1 cellular context compared by ENCODE assay signal in the genomic region with DNA sequence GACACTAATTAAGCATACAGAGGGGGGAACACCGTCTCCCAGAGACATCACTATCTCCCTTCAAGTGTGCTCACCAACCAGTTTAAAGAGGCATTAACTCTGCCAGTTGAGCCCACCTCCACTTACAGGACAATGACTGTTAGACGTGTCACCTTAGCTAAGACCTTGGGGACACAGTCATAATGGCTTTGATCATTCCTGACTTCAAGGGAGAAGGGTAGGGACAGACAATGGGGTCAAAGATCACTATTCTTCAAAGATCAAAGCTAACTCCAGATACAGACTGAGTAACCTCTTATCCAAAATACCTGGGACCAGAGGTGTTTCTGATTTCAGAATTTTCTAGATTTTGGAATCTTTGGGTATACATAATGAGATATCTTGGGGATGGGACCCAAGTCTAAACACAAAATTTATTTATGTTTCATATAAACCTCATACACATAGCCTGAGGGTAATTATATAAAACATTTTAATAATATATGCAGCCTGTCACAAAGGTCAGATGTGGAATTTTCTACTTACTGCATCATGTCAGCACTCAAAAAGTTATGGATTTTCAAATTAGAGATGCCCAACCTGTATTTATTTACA.
TF ChIP-seq lines count a peak whose summit lies in the region.

No MANE protein-coding gene starts in this region.

TF ChIP-seq in HepG2, 621 proteins besides CTCF, POLR2A, EP300 and RAD21 (continues in another document):
- TF ChIP-seq CREM (IDR thresholded peaks at IDR 0.05) (peak; percentile 82), CREM (CRISPR knock-in tag; IDR thresholded peaks at IDR 0.05) (no peak), ZNF572 (CRISPR knock-in tag; IDR thresholded peaks at IDR 0.05) (no peak), HMGA1 (CRISPR knock-in tag; conservative IDR thresholded peaks at IDR 0.05) (no peak), GATAD2A (CRISPR knock-in tag; IDR thresholded peaks at IDR 0.05) (peak; percentile 95), ZNF768 (CRISPR knock-in tag; IDR thresholded peaks at IDR 0.05) (no peak), ZNF337 (CRISPR knock-in tag; IDR thresholded peaks at IDR 0.05; ENCODE audit: borderline replicate concordance, low read depth) (no peak), ZBTB8A (CRISPR knock-in tag; IDR thresholded peaks at IDR 0.05; ENCODE audit: borderline replicate concordance, low read depth) (no peak), RORA (CRISPR knock-in tag; IDR thresholded peaks at IDR 0.05) (no peak), RFXANK (CRISPR knock-in tag; IDR thresholded peaks at IDR 0.05) (no peak), ZNF777 (CRISPR knock-in tag; IDR thresholded peaks at IDR 0.05) (no peak), ZKSCAN8 (CRISPR knock-in tag; IDR thresholded peaks at IDR 0.05; ENCODE audit: borderline replicate concordance) (peak; percentile 78), ELF3 (CRISPR knock-in tag; IDR thresholded peaks at IDR 0.05) (peak; percentile 42), NCOA2 (CRISPR knock-in tag; IDR thresholded peaks at IDR 0.05) (peak; percentile 89), FOXJ3 (CRISPR knock-in tag; IDR thresholded peaks at IDR 0.05; ENCODE audit: borderline replicate concordance) (no peak), ZNF225 (CRISPR knock-in tag; IDR thresholded peaks at IDR 0.05) (no peak), NR2F6 (IDR thresholded peaks at IDR 0.05) (peak; percentile 94), NR2F6 (CRISPR knock-in tag; IDR thresholded peaks at IDR 0.05) (peak; percentile 95), SKI (IDR thresholded peaks at IDR 0.05; ENCODE audit: partially characterized antibody) (peak; percentile 62), EHMT2 (IDR thresholded peaks at IDR 0.05; ENCODE audit: borderline replicate concordance, low read depth, low read length) (peak; percentile 57; the same call in 1 of the 2 replicates), ZNF790 (CRISPR knock-in tag; IDR thresholded peaks at IDR 0.05; ENCODE audit: borderline replicate concordance) (no peak), TBL1XR1 (IDR thresholded peaks at IDR 0.05; ENCODE audit: borderline replicate concordance, low read length, partially characterized antibody) (no peak), EEA1 (CRISPR knock-in tag; IDR thresholded peaks at IDR 0.05; ENCODE audit: borderline replicate concordance) (no peak)
- TF ChIP-seq, protein P1, sequence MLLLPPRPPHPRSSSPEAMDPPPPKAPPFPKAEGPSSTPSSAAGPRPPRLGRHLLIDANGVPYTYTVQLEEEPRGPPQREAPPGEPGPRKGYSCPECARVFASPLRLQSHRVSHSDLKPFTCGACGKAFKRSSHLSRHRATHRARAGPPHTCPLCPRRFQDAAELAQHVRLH (CRISPR knock-in tag; IDR thresholded peaks at IDR 0.05; ENCODE audit: borderline replicate concordance, low read depth), result peak; percentile 55; the same call in 1 of the 2 replicates
- TF ChIP-seq, protein P2, sequence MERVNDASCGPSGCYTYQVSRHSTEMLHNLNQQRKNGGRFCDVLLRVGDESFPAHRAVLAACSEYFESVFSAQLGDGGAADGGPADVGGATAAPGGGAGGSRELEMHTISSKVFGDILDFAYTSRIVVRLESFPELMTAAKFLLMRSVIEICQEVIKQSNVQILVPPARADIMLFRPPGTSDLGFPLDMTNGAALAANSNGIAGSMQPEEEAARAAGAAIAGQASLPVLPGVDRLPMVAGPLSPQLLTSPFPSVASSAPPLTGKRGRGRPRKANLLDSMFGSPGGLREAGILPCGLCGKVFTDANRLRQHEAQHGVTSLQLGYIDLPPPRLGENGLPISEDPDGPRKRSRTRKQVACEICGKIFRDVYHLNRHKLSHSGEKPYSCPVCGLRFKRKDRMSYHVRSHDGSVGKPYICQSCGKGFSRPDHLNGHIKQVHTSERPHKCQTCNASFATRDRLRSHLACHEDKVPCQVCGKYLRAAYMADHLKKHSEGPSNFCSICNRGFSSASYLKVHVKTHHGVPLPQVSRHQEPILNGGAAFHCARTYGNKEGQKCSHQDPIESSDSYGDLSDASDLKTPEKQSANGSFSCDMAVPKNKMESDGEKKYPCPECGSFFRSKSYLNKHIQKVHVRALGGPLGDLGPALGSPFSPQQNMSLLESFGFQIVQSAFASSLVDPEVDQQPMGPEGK (CRISPR knock-in tag; IDR thresholded peaks at IDR 0.05), result peak; percentile 58
- TF ChIP-seq, protein P3, sequence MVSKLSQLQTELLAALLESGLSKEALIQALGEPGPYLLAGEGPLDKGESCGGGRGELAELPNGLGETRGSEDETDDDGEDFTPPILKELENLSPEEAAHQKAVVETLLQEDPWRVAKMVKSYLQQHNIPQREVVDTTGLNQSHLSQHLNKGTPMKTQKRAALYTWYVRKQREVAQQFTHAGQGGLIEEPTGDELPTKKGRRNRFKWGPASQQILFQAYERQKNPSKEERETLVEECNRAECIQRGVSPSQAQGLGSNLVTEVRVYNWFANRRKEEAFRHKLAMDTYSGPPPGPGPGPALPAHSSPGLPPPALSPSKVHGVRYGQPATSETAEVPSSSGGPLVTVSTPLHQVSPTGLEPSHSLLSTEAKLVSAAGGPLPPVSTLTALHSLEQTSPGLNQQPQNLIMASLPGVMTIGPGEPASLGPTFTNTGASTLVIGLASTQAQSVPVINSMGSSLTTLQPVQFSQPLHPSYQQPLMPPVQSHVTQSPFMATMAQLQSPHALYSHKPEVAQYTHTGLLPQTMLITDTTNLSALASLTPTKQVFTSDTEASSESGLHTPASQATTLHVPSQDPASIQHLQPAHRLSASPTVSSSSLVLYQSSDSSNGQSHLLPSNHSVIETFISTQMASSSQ (IDR thresholded peaks at IDR 0.05; ENCODE audit: low read depth), result no peak
- TF ChIP-seq, protein P3 (CRISPR knock-in tag; IDR thresholded peaks at IDR 0.05; ENCODE audit: borderline replicate concordance), result peak; percentile 61; the same call in 1 of the 2 replicates
- TF ChIP-seq, protein P4, sequence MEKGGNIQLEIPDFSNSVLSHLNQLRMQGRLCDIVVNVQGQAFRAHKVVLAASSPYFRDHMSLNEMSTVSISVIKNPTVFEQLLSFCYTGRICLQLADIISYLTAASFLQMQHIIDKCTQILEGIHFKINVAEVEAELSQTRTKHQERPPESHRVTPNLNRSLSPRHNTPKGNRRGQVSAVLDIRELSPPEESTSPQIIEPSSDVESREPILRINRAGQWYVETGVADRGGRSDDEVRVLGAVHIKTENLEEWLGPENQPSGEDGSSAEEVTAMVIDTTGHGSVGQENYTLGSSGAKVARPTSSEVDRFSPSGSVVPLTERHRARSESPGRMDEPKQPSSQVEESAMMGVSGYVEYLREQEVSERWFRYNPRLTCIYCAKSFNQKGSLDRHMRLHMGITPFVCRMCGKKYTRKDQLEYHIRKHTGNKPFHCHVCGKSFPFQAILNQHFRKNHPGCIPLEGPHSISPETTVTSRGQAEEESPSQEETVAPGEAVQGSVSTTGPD (CRISPR knock-in tag; IDR thresholded peaks at IDR 0.05), result no peak
- TF ChIP-seq, protein P5, sequence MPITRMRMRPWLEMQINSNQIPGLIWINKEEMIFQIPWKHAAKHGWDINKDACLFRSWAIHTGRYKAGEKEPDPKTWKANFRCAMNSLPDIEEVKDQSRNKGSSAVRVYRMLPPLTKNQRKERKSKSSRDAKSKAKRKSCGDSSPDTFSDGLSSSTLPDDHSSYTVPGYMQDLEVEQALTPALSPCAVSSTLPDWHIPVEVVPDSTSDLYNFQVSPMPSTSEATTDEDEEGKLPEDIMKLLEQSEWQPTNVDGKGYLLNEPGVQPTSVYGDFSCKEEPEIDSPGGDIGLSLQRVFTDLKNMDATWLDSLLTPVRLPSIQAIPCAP (CRISPR knock-in tag; IDR thresholded peaks at IDR 0.05; ENCODE audit: low read depth), result no peak
- TF ChIP-seq, protein P6, sequence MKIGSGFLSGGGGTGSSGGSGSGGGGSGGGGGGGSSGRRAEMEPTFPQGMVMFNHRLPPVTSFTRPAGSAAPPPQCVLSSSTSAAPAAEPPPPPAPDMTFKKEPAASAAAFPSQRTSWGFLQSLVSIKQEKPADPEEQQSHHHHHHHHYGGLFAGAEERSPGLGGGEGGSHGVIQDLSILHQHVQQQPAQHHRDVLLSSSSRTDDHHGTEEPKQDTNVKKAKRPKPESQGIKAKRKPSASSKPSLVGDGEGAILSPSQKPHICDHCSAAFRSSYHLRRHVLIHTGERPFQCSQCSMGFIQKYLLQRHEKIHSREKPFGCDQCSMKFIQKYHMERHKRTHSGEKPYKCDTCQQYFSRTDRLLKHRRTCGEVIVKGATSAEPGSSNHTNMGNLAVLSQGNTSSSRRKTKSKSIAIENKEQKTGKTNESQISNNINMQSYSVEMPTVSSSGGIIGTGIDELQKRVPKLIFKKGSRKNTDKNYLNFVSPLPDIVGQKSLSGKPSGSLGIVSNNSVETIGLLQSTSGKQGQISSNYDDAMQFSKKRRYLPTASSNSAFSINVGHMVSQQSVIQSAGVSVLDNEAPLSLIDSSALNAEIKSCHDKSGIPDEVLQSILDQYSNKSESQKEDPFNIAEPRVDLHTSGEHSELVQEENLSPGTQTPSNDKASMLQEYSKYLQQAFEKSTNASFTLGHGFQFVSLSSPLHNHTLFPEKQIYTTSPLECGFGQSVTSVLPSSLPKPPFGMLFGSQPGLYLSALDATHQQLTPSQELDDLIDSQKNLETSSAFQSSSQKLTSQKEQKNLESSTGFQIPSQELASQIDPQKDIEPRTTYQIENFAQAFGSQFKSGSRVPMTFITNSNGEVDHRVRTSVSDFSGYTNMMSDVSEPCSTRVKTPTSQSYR (CRISPR knock-in tag; IDR thresholded peaks at IDR 0.05; ENCODE audit: borderline replicate concordance), result peak; percentile 60; the same call in 1 of the 2 replicates
- TF ChIP-seq, protein P7, sequence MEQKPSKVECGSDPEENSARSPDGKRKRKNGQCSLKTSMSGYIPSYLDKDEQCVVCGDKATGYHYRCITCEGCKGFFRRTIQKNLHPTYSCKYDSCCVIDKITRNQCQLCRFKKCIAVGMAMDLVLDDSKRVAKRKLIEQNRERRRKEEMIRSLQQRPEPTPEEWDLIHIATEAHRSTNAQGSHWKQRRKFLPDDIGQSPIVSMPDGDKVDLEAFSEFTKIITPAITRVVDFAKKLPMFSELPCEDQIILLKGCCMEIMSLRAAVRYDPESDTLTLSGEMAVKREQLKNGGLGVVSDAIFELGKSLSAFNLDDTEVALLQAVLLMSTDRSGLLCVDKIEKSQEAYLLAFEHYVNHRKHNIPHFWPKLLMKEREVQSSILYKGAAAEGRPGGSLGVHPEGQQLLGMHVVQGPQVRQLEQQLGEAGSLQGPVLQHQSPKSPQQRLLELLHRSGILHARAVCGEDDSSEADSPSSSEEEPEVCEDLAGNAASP (CRISPR knock-in tag; IDR thresholded peaks at IDR 0.05; ENCODE audit: borderline replicate concordance), result peak; percentile 35; the same call in 1 of the 2 replicates
- TF ChIP-seq, protein P8, sequence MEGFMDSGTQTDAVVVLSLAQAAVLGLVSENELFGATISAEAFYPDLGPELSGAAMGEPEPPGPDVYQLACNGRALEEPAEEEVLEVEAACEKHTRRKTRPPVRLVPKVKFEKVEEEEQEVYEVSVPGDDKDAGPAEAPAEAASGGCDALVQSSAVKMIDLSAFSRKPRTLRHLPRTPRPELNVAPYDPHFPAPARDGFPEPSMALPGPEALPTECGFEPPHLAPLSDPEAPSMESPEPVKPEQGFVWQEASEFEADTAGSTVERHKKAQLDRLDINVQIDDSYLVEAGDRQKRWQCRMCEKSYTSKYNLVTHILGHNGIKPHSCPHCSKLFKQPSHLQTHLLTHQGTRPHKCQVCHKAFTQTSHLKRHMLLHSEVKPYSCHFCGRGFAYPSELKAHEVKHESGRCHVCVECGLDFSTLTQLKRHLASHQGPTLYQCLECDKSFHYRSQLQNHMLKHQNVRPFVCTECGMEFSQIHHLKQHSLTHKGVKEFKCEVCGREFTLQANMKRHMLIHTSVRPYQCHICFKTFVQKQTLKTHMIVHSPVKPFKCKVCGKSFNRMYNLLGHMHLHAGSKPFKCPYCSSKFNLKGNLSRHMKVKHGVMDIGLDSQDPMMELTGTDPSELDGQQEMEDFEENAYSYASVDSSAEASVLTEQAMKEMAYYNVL (CRISPR knock-in tag; IDR thresholded peaks at IDR 0.05; ENCODE audit: borderline replicate concordance), result 0 out of 2 replicates have a peak, but pooled peaks have one; percentile 41
- TF ChIP-seq, protein P9, sequence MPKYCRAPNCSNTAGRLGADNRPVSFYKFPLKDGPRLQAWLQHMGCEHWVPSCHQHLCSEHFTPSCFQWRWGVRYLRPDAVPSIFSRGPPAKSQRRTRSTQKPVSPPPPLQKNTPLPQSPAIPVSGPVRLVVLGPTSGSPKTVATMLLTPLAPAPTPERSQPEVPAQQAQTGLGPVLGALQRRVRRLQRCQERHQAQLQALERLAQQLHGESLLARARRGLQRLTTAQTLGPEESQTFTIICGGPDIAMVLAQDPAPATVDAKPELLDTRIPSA (CRISPR knock-in tag; IDR thresholded peaks at IDR 0.05; ENCODE audit: borderline replicate concordance), result no peak
